ENCODE assay signal across 9 cellular contexts in the genomic region with DNA sequence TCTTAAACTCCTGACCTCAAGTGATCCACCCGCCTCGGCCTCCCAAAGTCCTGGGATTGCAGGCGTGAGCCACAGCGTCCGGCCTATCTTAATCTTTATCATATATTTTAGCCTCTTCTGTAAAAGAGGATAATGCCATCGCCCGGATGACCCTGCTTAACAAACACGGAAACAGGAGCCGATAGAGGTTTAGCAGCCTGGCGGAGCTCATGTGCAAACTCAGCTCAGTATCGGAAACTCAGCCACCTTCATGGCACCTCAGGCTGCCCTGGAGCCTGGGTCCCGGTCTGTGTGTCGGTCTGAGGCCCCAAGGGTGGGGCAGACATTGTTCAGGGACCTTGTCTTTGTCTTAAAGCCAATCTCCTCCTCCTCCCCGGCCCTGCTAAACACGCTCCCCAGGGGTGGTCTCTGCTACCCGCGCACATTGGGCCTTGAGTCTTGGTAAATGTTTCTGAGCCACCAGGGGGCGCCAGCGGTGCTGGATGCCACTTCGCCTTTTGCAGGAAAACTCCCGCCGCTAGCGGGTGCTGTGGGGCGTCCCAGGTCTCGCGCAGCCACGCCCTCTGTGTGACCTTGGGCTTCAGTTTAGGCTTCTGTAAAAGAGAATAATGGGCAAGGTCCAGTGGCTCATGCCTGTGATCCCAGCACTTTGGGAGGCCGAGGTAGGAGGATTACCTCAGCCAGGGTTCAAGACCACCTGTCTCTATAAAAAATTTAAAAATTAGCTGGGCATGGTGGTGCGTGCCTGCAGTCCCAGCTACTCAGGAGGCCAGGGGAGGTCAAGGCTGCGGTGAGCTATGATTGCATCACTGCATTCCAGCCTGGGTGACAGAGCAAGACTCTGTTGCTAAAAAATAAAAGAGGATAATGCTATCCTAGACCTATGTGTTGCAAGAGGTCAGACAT. TPM values are rescaled to one million over a fixed set of nuclear protein-coding genes. Genes with fewer than 3 reads are reported as not detected.
DNase-seq lines count a peak whose midpoint lies in the region; ATAC-seq lines count a peak whose summit lies in the region.
"Had no signal": no experiment of that assay in that cellular context is flagged by ENCODE, and none has a peak within 500 bp of the region (broad histone marks: within the 10 kb centered on the region; RNA-seq: fewer than 3 reads in every experiment).

No MANE protein-coding gene starts in this region.

- peaks cover 0 to 2% (median 0%) of the 10 kb centered on the region in 7 donors for H3K9me3 Mint-ChIP-seq in CD4-positive, CD25-positive, alpha-beta regulatory T cell
- H3K9me3 Mint-ChIP-seq in central memory CD8-positive, alpha-beta T cell = no peaks in the 10 kb centered on the region

- H3K36me3 Mint-ChIP-seq in CD4-positive, CD25-positive, alpha-beta regulatory T cell = no peaks in the 10 kb centered on the region
- H3K36me3 Mint-ChIP-seq in central memory CD8-positive, alpha-beta T cell (ENCODE audit: insufficient read depth) = peaks cover 4% of the 10 kb centered on the region

- H3K4me1 ChIP-seq in CD4-positive, CD25-positive, alpha-beta regulatory T cell (ENCODE audit: control insufficient read depth, insufficient read depth, low read length, poor library complexity, severe bottlenecking) = peaks cover 11% of the 10 kb centered on the region

- H3K27me3 ChIP-seq in CD4-positive, CD25-positive, alpha-beta regulatory T cell (ENCODE audit: control insufficient read depth, insufficient read depth, low read length) = no peaks in the 10 kb centered on the region

- peak; percentile 87 to 93 (median 92) for DNase-seq in CD4-positive, CD25-positive, alpha-beta regulatory T cell
- DNase-seq in NCI-H1092 (lab: John Stamatoyannopoulos, UW) = peak; percentile 31
- peak; percentile 88 for DNase-seq in activated CD4-positive, alpha-beta T cell treated with anti-CD3 and anti-CD28 coated beads for 1 hour
- DNase-seq in central memory CD8-positive, alpha-beta T cell (ENCODE audit: low spot score in 2 of 2) = peak; percentile 90 to 99
- peak; percentile 74 for DNase-seq in left lobe of liver (ENCODE audit: low spot score)
- peak; percentile 88 to 98 for DNase-seq in stimulated activated CD4-positive, alpha-beta T cell treated with anti-CD3 and anti-CD28 coated beads, Interleukin-4, amount 100 ng/mL, for 4 hours
- no peak for DNase-seq in NCI-H1105 (lab: John Stamatoyannopoulos, UW)

- H3K4me3 ChIP-seq in CD4-positive, CD25-positive, alpha-beta regulatory T cell (ENCODE audit: low read depth, low read length) = no peak overlapping the region

- H3K9me3 ChIP-seq in CD4-positive, CD25-positive, alpha-beta regulatory T cell (ENCODE audit: control insufficient read depth in 2 of 2, low read length in 2 of 2) = no peaks in the 10 kb centered on the region

- peaks cover 6 to 25% (median 18%) of the 10 kb centered on the region in 4 donors for H3K4me1 Mint-ChIP-seq in CD4-positive, CD25-positive, alpha-beta regulatory T cell
- peaks cover 23% of the 10 kb centered on the region for H3K4me1 Mint-ChIP-seq in central memory CD8-positive, alpha-beta T cell

- H3K36me3 ChIP-seq in CD4-positive, CD25-positive, alpha-beta regulatory T cell (ENCODE audit: control insufficient read depth, insufficient read depth, low read length) = no peaks in the 10 kb centered on the region

- peak; percentile 88 to 95 for ATAC-seq in CD4-positive, CD25-positive, alpha-beta regulatory T cell (ENCODE audit: low read depth in 2 of 2)
- ATAC-seq in GM21360 (IDR thresholded peaks at IDR 0.05; ENCODE audit: unreplicated experiment) = peak; percentile 68
- ATAC-seq in central memory CD8-positive, alpha-beta T cell (replicated peaks; ENCODE audit: extremely low read depth, poor library complexity, severe bottlenecking) = peak; percentile 91
- ATAC-seq in left lobe of liver = peak; percentile 56

- peaks cover 6% of the 10 kb centered on the region for H3K27me3 Mint-ChIP-seq in CD4-positive, CD25-positive, alpha-beta regulatory T cell
- no peaks in the 10 kb centered on the region for H3K27me3 Mint-ChIP-seq in central memory CD8-positive, alpha-beta T cell

- peak overlapping the region in 1 of 4 donors; percentile 45 for H3K4me3 Mint-ChIP-seq in CD4-positive, CD25-positive, alpha-beta regulatory T cell
- H3K4me3 Mint-ChIP-seq in central memory CD8-positive, alpha-beta T cell = no peak overlapping the region

- H3K27ac ChIP-seq in CD4-positive, CD25-positive, alpha-beta regulatory T cell (ENCODE audit: insufficient read depth, low read length, poor library complexity, severe bottlenecking) = no peak overlapping the region

- peak overlapping the region; percentile 21 to 84 (median 43) for H3K27ac Mint-ChIP-seq in CD4-positive, CD25-positive, alpha-beta regulatory T cell
- H3K27ac Mint-ChIP-seq in central memory CD8-positive, alpha-beta T cell (ENCODE audit: low read depth) = peak overlapping the region; percentile 68

RNA-seq across cellular contexts. Expression of a gene that starts 2.7 kb away (rescaled TPM):
- not detected for total RNA-seq in CD4-positive, CD25-positive, alpha-beta regulatory T cell
- polyA plus RNA-seq in CD4-positive, CD25-positive, alpha-beta regulatory T cell = under 1 TPM in 1 of 4 donors, not detected in 3; 0.27 TPM
- total RNA-seq in left lobe of liver = 3.8 TPM
- total RNA-seq: T-helper 2 cell treated with Interferon-gamma antibody and Interleukin-4, amounts not matched to agents 100 ng/mL and 5 ng/mL, for 36 hours had no signal

RNA-seq across cellular contexts. Expression of a gene that starts 24.9 kb away (rescaled TPM):
- total RNA-seq in CD4-positive, CD25-positive, alpha-beta regulatory T cell = 842 TPM
- polyA plus RNA-seq in CD4-positive, CD25-positive, alpha-beta regulatory T cell = 100 to 1,000 TPM in 1 of 4 donors, 10 to 100 TPM in 3; 75.3 to 112 (median 97.2) TPM
- 6.4 TPM for total RNA-seq in left lobe of liver

RNA-seq across cellular contexts. Expression of a gene that starts 32.6 kb away (rescaled TPM):
- 454 TPM for total RNA-seq in CD4-positive, CD25-positive, alpha-beta regulatory T cell
- 100 to 1,000 TPM; 133 to 174 (median 144) TPM for polyA plus RNA-seq in CD4-positive, CD25-positive, alpha-beta regulatory T cell
- 122 TPM for total RNA-seq in left lobe of liver

Comparison
In these comparisons a context has a peak if more than half of its experiments do, and no peak if none do; other contexts are left out.
1. RNA of a gene that starts 24.9 kb away (total RNA-seq): 842 TPM in CD4-positive, CD25-positive, alpha-beta regulatory T cell (single experiment); 6.4 TPM in left lobe of liver (single experiment); every median in the first group is over 100 times any median in the second.
2. Peak in every context shown above with its lines, with median percentiles within 50 percentile points of each other: ATAC-seq.